8 cellular contexts compared by ENCODE assay signal in genomic region chr22:24554316-24555159, GRCh38. TPM values are rescaled to one million over a fixed set of nuclear protein-coding genes. Genes with fewer than 3 reads are reported as not detected.
DNase-seq lines count a peak whose midpoint lies in the region; ATAC-seq and TF ChIP-seq lines count a peak whose summit lies in the region.

Gene GUCD1, minus strand, starts transcription at chr22:24555138. Its CDS starts 147 bp downstream, at chr22:24554991.

- no peaks in the 10 kb centered on the region for H3K27me3 ChIP-seq in mucosa of stomach (ENCODE audit: control insufficient read depth, insufficient read depth, low read length)

- H3K4me3 ChIP-seq in mucosa of stomach (ENCODE audit: low read length), result peak within 1 kb of the TSS; percentile 98

- peaks cover 47 to 67% (median 58%) of the 10 kb centered on the region in 3 donors for H3K4me1 Mint-ChIP-seq in IgD-negative memory B cell
- peaks cover 49% of the 10 kb centered on the region for H3K4me1 Mint-ChIP-seq in activated CD4-positive, alpha-beta memory T cell treated with anti-CD3 and anti-CD28 coated beads for 36 hours (ENCODE audit: low read depth)

- POLR2A ChIA-PET in activated CD4-positive, alpha-beta memory T cell treated with anti-CD3 and anti-CD28 coated beads for 36 hours (lab: Charles Lee), result interaction anchor here (1.0 to 1.9 kb wide), 9 partner anchors 9 to 660 kb away, joined by 3 to 9 read pairs (median 4); partner anchors contain the start of genes ADORA2A and MIF

- H3K9me3 Mint-ChIP-seq in IgD-negative memory B cell, result no peaks in the 10 kb centered on the region
- no peaks in the 10 kb centered on the region for H3K9me3 Mint-ChIP-seq in activated CD4-positive, alpha-beta memory T cell treated with anti-CD3 and anti-CD28 coated beads for 36 hours

- H3K27ac Mint-ChIP-seq in IgD-negative memory B cell, result peak within 1 kb of the TSS; percentile 95 to 98 (median 98)
- H3K27ac Mint-ChIP-seq in activated CD4-positive, alpha-beta memory T cell treated with anti-CD3 and anti-CD28 coated beads for 36 hours, result peak within 1 kb of the TSS; percentile 98

- CTCF ChIA-PET in activated CD4-positive, alpha-beta memory T cell treated with anti-CD3 and anti-CD28 coated beads for 36 hours (lab: Charles Lee), result interaction anchor here (0.6 to 1.5 kb wide), 3 partner anchors 9 to 398 kb away, joined by 4 to 7 read pairs (median 4); no protein-coding TSS in a partner anchor

- ATAC-seq in GM18873 (IDR thresholded peaks at IDR 0.05; ENCODE audit: low FRiP score, unreplicated experiment), result peak; percentile 9

- no peaks in the 10 kb centered on the region for H3K27me3 Mint-ChIP-seq in IgD-negative memory B cell
- no peaks in the 10 kb centered on the region for H3K27me3 Mint-ChIP-seq in activated CD4-positive, alpha-beta memory T cell treated with anti-CD3 and anti-CD28 coated beads for 36 hours

- H3K27ac ChIP-seq in epithelial cell of prostate, result peak within 1 kb of the TSS; percentile 88

- H3K9ac ChIP-seq in mucosa of stomach (ENCODE audit: low read length), result peak within 1 kb of the TSS; percentile 96

- DNase-seq in A172 (ENCODE audit: low spot score) (no peak), epithelial cell of prostate (ENCODE audit: low read depth, low spot score) (no peak), middle frontal gyrus (ENCODE audit: extremely low spot score, low spot score) (no peak)
- peak; percentile 43 for DNase-seq in activated CD4-positive, alpha-beta memory T cell treated with anti-CD3 and anti-CD28 coated beads for 36 hours

- intact Hi-C loops in activated CD4-positive, alpha-beta memory T cell treated with anti-CD3 and anti-CD28 coated beads for 36 hours (cut with micrococcal nuclease), result loop anchor here (5.0 to 10.0 kb wide), 4 partner anchors 43 to 640 kb away; partner anchors contain the start of gene SGSM1

- no peaks in the 10 kb centered on the region for H3K36me3 ChIP-seq in mucosa of stomach (ENCODE audit: control insufficient read depth, insufficient read depth, low read length)

- no peaks in the 10 kb centered on the region for H3K36me3 Mint-ChIP-seq in IgD-negative memory B cell
- H3K36me3 Mint-ChIP-seq in activated CD4-positive, alpha-beta memory T cell treated with anti-CD3 and anti-CD28 coated beads for 36 hours, result peaks cover 31% of the 10 kb centered on the region

- TF ChIP-seq CTCF in subcutaneous adipose tissue (IDR thresholded peaks at IDR 0.05; ENCODE audit: low read depth), result no peak

- no peaks in the 10 kb centered on the region for H3K9me3 ChIP-seq in mucosa of stomach (ENCODE audit: control insufficient read depth, low read length)

- peaks cover 51% of the 10 kb centered on the region for H3K4me1 ChIP-seq in mucosa of stomach (ENCODE audit: control insufficient read depth, insufficient read depth, low read length)

- peak within 1 kb of the TSS; percentile 97 to 100 (median 98) for H3K4me3 Mint-ChIP-seq in IgD-negative memory B cell
- H3K4me3 Mint-ChIP-seq in activated CD4-positive, alpha-beta memory T cell treated with anti-CD3 and anti-CD28 coated beads for 36 hours, result peak within 1 kb of the TSS; percentile 97

RNA-seq across cellular contexts. Expression of gene GUCD1, which starts in this region (rescaled TPM):
- 58.3 and 73.8 TPM in 2 replicates for total RNA-seq in A172 (2014; rRNA removed; shearing (Covaris generic))
- polyA plus RNA-seq in IgD-negative memory B cell, result 323 TPM
- total RNA-seq in activated CD4-positive, alpha-beta memory T cell treated with anti-CD3 and anti-CD28 coated beads for 36 hours, result 10 to 100 TPM; 94.2 to 99.5 TPM
- total RNA-seq in subcutaneous adipose tissue, result 100 to 1,000 TPM in 3 of 4 donors, 10 to 100 TPM in 1; 92.8 to 262 (median 144) TPM
